9 cellular contexts compared by ENCODE assay signal in genomic region chr6:110357298-110357695, GRCh38. TPM values are rescaled to one million over a fixed set of nuclear protein-coding genes. Genes with fewer than 3 reads are reported as not detected.
A peak's percentile ranks its signal among the peaks of the same experiment; 100 is the strongest.
DNase-seq lines count a peak whose midpoint lies in the region; ATAC-seq and TF ChIP-seq lines count a peak whose summit lies in the region.
"Had no signal": no experiment of that assay in that cellular context is flagged by ENCODE, and none has a peak within 500 bp of the region (broad histone marks: within the 10 kb centered on the region; RNA-seq: fewer than 3 reads in every experiment).

No MANE protein-coding gene starts in this region.

- peaks cover 25% of the 10 kb centered on the region for H3K4me1 ChIP-seq in iPS-20b (ENCODE audit: insufficient read depth, low read length)
- peaks cover 0 to 15% (median 11%) of the 10 kb centered on the region in 6 donors for H3K4me1 ChIP-seq in spleen

- H3K27ac ChIP-seq in iPS-20b (ENCODE audit: low read length) (no peak overlapping the region), spleen (no peak overlapping the region)

- WGBS in spleen, 5 donors = 37 to 58% (median 51%) methylated on average over 18 of the region's 18 CpGs

- H3K4me3 ChIP-seq in iPS-20b (ENCODE audit: low read length) = peak overlapping the region; percentile 68
- peak overlapping the region; percentile 31 to 72 (median 45) for H3K4me3 ChIP-seq in spleen

- no peaks in the 10 kb centered on the region for H3K4me1 Mint-ChIP-seq in HFFc6 (ENCODE audit: low read depth)
- H3K4me1 Mint-ChIP-seq in activated naive CD8-positive, alpha-beta T cell treated with anti-CD3 and anti-CD28 coated beads, Interleukin-2, amount 10 ng/mL, durations not matched to agents 7 days and 5 days = peaks cover 2% of the 10 kb centered on the region

- DNase-seq in HFFc6 = no peak
- no peak for DNase-seq in activated naive CD8-positive, alpha-beta T cell treated with anti-CD3 and anti-CD28 coated beads, Interleukin-2, amount 10 ng/mL, durations not matched to agents 7 days and 5 days
- no peak for DNase-seq in spleen
- no peak for DNase-seq in activated effector memory CD4-positive, alpha-beta T cell treated with Interleukin-2 at 50 U/mL for 16 hours
- no peak for DNase-seq in cortex of kidney (lab: John Stamatoyannopoulos, UW)
- DNase-seq in stimulated activated naive CD4-positive, alpha-beta T cell treated with Interleukin-2 at 50 U/mL for 16 hours (lab: John Stamatoyannopoulos, UW) = no peak
- DNase-seq: SHP77 had no signal

- peaks cover 56% of the 10 kb centered on the region for H3K27me3 Mint-ChIP-seq in HFFc6 (ENCODE audit: insufficient read depth)
- H3K27me3 Mint-ChIP-seq in activated naive CD8-positive, alpha-beta T cell treated with anti-CD3 and anti-CD28 coated beads, Interleukin-2, amount 10 ng/mL, durations not matched to agents 7 days and 5 days = peaks cover 23% of the 10 kb centered on the region

- H3K27ac Mint-ChIP-seq in HFFc6 = no peak overlapping the region
- H3K27ac Mint-ChIP-seq in activated naive CD8-positive, alpha-beta T cell treated with anti-CD3 and anti-CD28 coated beads, Interleukin-2, amount 10 ng/mL, durations not matched to agents 7 days and 5 days = no peak overlapping the region

- POLR2A ChIA-PET in activated naive CD8-positive, alpha-beta T cell treated with anti-CD3 and anti-CD28 coated beads, Interleukin-2, amount 10 ng/mL, durations not matched to agents 7 days and 5 days (lab: Charles Lee) = no interaction called here

- H3K27me3 ChIP-seq in iPS-20b (ENCODE audit: insufficient read depth, low read length) = peaks cover 47% of the 10 kb centered on the region
- H3K27me3 ChIP-seq in spleen (replicated peaks in 1 of 7) = peaks cover 0 to 50% (median 26%) of the 10 kb centered on the region in 7 donors

- H3K9ac ChIP-seq in iPS-20b (ENCODE audit: low read depth, low read length) = peak overlapping the region; percentile 44; the same call in 1 of the 2 replicates

- H3K36me3 ChIP-seq in iPS-20b (ENCODE audit: insufficient read depth, low read depth, low read length) (no peaks in the 10 kb centered on the region), spleen (no peaks in the 10 kb centered on the region)

- no peak for TF ChIP-seq POLR2A in spleen (IDR thresholded peaks at IDR 0.05)

- no peaks in the 10 kb centered on the region for H3K9me3 ChIP-seq in iPS-20b (ENCODE audit: insufficient read depth, low read depth, low read length)
- H3K9me3 ChIP-seq in spleen = no peaks in the 10 kb centered on the region

- peaks cover 8% of the 10 kb centered on the region for H3K36me3 Mint-ChIP-seq in HFFc6 (ENCODE audit: low read depth)
- H3K36me3 Mint-ChIP-seq in activated naive CD8-positive, alpha-beta T cell treated with anti-CD3 and anti-CD28 coated beads, Interleukin-2, amount 10 ng/mL, durations not matched to agents 7 days and 5 days = no peaks in the 10 kb centered on the region

- peak overlapping the region; percentile 67; the same call in 1 of the 2 replicates for H3K4me3 Mint-ChIP-seq in HFFc6
- H3K4me3 Mint-ChIP-seq in activated naive CD8-positive, alpha-beta T cell treated with anti-CD3 and anti-CD28 coated beads, Interleukin-2, amount 10 ng/mL, durations not matched to agents 7 days and 5 days = peak overlapping the region; percentile 86

- peak; percentile 18 for ATAC-seq in activated naive CD8-positive, alpha-beta T cell treated with anti-CD3 and anti-CD28 coated beads, Interleukin-2, amount 10 ng/mL, durations not matched to agents 7 days and 5 days (ENCODE audit: low read depth)
- no peak for ATAC-seq in HG03039 (IDR thresholded peaks at IDR 0.05; ENCODE audit: unreplicated experiment)

- intact Hi-C loops in spleen (cut with DNase I; ENCODE audit: low total_unique reads) = no loop called here

- peaks cover 7% of the 10 kb centered on the region; the same call in 1 of the 2 replicates for H3K9me3 Mint-ChIP-seq in HFFc6
- peaks cover 4% of the 10 kb centered on the region for H3K9me3 Mint-ChIP-seq in activated naive CD8-positive, alpha-beta T cell treated with anti-CD3 and anti-CD28 coated beads, Interleukin-2, amount 10 ng/mL, durations not matched to agents 7 days and 5 days

- TF ChIP-seq CTCF in HFFc6 (IDR thresholded peaks at IDR 0.05) (no peak), spleen (IDR thresholded peaks at IDR 0.05 in 8 of 11, conservative IDR thresholded peaks at IDR 0.05 in 3 of 11) (no peak)

RNA-seq across cellular contexts. Expression of gene METTL24, which starts 0.9 kb away (rescaled TPM):
- not detected for total RNA-seq in HFFc6 (2021; fragmentation: NEBNext Ultra II Directional; extraction: Animal tissue kit (Norgen Biotek cat#: 25700))
- 1 to 10 TPM in 1 of 2 experiments, under 1 TPM in 1; 0.55 to 1.4 TPM for total RNA-seq in activated naive CD8-positive, alpha-beta T cell treated with anti-CD3 and anti-CD28 coated beads, Interleukin-2, amount 10 ng/mL, durations not matched to agents 7 days and 5 days
- 1 to 10 TPM in 2 of 7 donors, under 1 TPM in 3, not detected in 2; 0.67 to 1.2 (median 0.98) TPM for total RNA-seq in spleen
- not detected for polyA plus RNA-seq in spleen

RNA-seq across cellular contexts. Expression of gene DDO, which starts 58.1 kb away (rescaled TPM):
- total RNA-seq in HFFc6 (2021; fragmentation: NEBNext Ultra II Directional; extraction: Animal tissue kit (Norgen Biotek cat#: 25700)) = 1 to 10 TPM in 3 of 6 experiments, under 1 TPM in 3; 0.50 to 1.2 (median 0.98) TPM
- total RNA-seq in activated naive CD8-positive, alpha-beta T cell treated with anti-CD3 and anti-CD28 coated beads, Interleukin-2, amount 10 ng/mL, durations not matched to agents 7 days and 5 days = not detected
- 1 to 10 TPM; 1.1 to 4.1 (median 1.8) TPM for total RNA-seq in spleen
- polyA plus RNA-seq in spleen = 1 to 10 TPM in 2 of 3 donors, under 1 TPM in 1; 0.68 to 1.5 (median 1.1) TPM
